21 cellular contexts compared by ENCODE assay signal in genomic region chr2:226860087-226860486, GRCh38. TPM values are rescaled to one million over a fixed set of nuclear protein-coding genes. Genes with fewer than 3 reads are reported as not detected.
DNase-seq lines count a peak whose midpoint lies in the region; ATAC-seq and TF ChIP-seq lines count a peak whose summit lies in the region.
"Had no signal": no experiment of that assay in that cellular context is flagged by ENCODE, and none has a peak within 500 bp of the region (broad histone marks: within the 10 kb centered on the region; RNA-seq: fewer than 3 reads in every experiment).

No MANE protein-coding gene starts in this region.

- no peaks in the 10 kb centered on the region for H3K9me3 ChIP-seq in heart left ventricle
- H3K9me3 ChIP-seq: gastroesophageal sphincter, left lung, SJSA1, transverse colon had no signal

- no peak for DNase-seq in stimulated activated CD8-positive, alpha-beta memory T cell treated with anti-CD3 and anti-CD28 coated beads, Interleukin-4, amount 100 ng/mL, for 48 hours
- DNase-seq in heart left ventricle (no peak), hippocampal formation (lab: John Stamatoyannopoulos, UW) (no peak)
- DNase-seq in T-helper 2 cell treated with Interferon-gamma antibody and Interleukin-4, amounts not matched to agents 5 μg/mL and 100 μg/mL, for 36 hours (ENCODE audit: low spot score) = no peak
- DNase-seq: activated CD4-positive, alpha-beta T cell treated with anti-CD3 and anti-CD28 coated beads for 1 hour; activated CD8-positive, alpha-beta T cell treated with anti-CD3 and anti-CD28 coated beads for 36 hours; activated naive CD8-positive, alpha-beta T cell treated with anti-CD3 and anti-CD28 coated beads, Interleukin-2, amount 10 ng/mL, durations not matched to agents 7 days and 5 days; CD8-positive, alpha-beta T cell; central memory CD4-positive, alpha-beta T cell; DMS153; left lung; naive B cell; NCI-H187 treated with DMSO at 0.1 percent for 48 hours; T-helper 1 cell; transverse colon had no signal

- peaks cover 9% of the 10 kb centered on the region for H3K4me1 Mint-ChIP-seq in T-helper 2 cell treated with Interferon-gamma antibody and Interleukin-4, amounts not matched to agents 5 μg/mL and 100 μg/mL, for 36 hours (ENCODE audit: low read depth)

- H3K9me3 Mint-ChIP-seq in T-helper 2 cell treated with Interferon-gamma antibody and Interleukin-4, amounts not matched to agents 5 μg/mL and 100 μg/mL, for 36 hours = no peaks in the 10 kb centered on the region
- H3K9me3 Mint-ChIP-seq: activated CD8-positive, alpha-beta T cell treated with anti-CD3 and anti-CD28 coated beads for 36 hours; activated naive CD8-positive, alpha-beta T cell treated with anti-CD3 and anti-CD28 coated beads, Interleukin-2, amount 10 ng/mL, durations not matched to agents 7 days and 5 days; CD8-positive, alpha-beta T cell; naive B cell had no signal

- ATAC-seq in GM18511 (IDR thresholded peaks at IDR 0.05; ENCODE audit: unreplicated experiment) (peak; percentile 49), GM21447 (IDR thresholded peaks at IDR 0.05; ENCODE audit: unreplicated experiment) (peak; percentile 55), HG03064 (IDR thresholded peaks at IDR 0.05; ENCODE audit: low read depth, unreplicated experiment) (peak; percentile 56), HG03521 (IDR thresholded peaks at IDR 0.05; ENCODE audit: unreplicated experiment) (peak; percentile 42), heart left ventricle (no peak)
- ATAC-seq: activated CD8-positive, alpha-beta T cell treated with anti-CD3 and anti-CD28 coated beads for 36 hours; CD8-positive, alpha-beta T cell; gastroesophageal sphincter; left lung had no signal

- intact Hi-C loops in heart left ventricle (cut with DNase I) = no loop called here

- no peak overlapping the region for H3K27ac Mint-ChIP-seq in T-helper 2 cell treated with Interferon-gamma antibody and Interleukin-4, amounts not matched to agents 5 μg/mL and 100 μg/mL, for 36 hours
- H3K27ac Mint-ChIP-seq: activated CD8-positive, alpha-beta T cell treated with anti-CD3 and anti-CD28 coated beads for 36 hours; activated naive CD8-positive, alpha-beta T cell treated with anti-CD3 and anti-CD28 coated beads, Interleukin-2, amount 10 ng/mL, durations not matched to agents 7 days and 5 days; CD8-positive, alpha-beta T cell had no signal

- peaks cover 7% of the 10 kb centered on the region for H3K36me3 Mint-ChIP-seq in T-helper 2 cell treated with Interferon-gamma antibody and Interleukin-4, amounts not matched to agents 5 μg/mL and 100 μg/mL, for 36 hours (ENCODE audit: low read depth)

- no peak for TF ChIP-seq CTCF in heart left ventricle (IDR thresholded peaks at IDR 0.05)

- H3K36me3 ChIP-seq in heart left ventricle = peaks cover 0 to 7% (median 6%) of the 10 kb centered on the region in 9 donors
- H3K36me3 ChIP-seq: transverse colon had no signal

- H3K4me1 ChIP-seq in heart left ventricle = peaks cover 0 to 8% (median 0%) of the 10 kb centered on the region in 12 donors
- H3K4me1 ChIP-seq: left lung had no signal

- H3K4me3 ChIP-seq in heart left ventricle = no peak overlapping the region
- H3K4me3 ChIP-seq: gastroesophageal sphincter, left lung, SJSA1, transverse colon had no signal

- no peak overlapping the region for H3K27ac ChIP-seq in heart left ventricle
- H3K27ac ChIP-seq: gastroesophageal sphincter, left lung, SJSA1, transverse colon had no signal

- TF ChIP-seq POLR2A in heart left ventricle (IDR thresholded peaks at IDR 0.05) = no peak

- H3K27me3 ChIP-seq in heart left ventricle = no peaks in the 10 kb centered on the region
- H3K27me3 ChIP-seq: gastroesophageal sphincter, left lung, SJSA1, transverse colon had no signal

- no peak overlapping the region for H3K4me3 Mint-ChIP-seq in T-helper 2 cell treated with Interferon-gamma antibody and Interleukin-4, amounts not matched to agents 5 μg/mL and 100 μg/mL, for 36 hours
- H3K4me3 Mint-ChIP-seq: activated CD8-positive, alpha-beta T cell treated with anti-CD3 and anti-CD28 coated beads for 36 hours; activated naive CD8-positive, alpha-beta T cell treated with anti-CD3 and anti-CD28 coated beads, Interleukin-2, amount 10 ng/mL, durations not matched to agents 7 days and 5 days; CD8-positive, alpha-beta T cell; naive B cell had no signal

- no peaks in the 10 kb centered on the region for H3K27me3 Mint-ChIP-seq in T-helper 2 cell treated with Interferon-gamma antibody and Interleukin-4, amounts not matched to agents 5 μg/mL and 100 μg/mL, for 36 hours (ENCODE audit: low read depth)
- H3K27me3 Mint-ChIP-seq: activated CD8-positive, alpha-beta T cell treated with anti-CD3 and anti-CD28 coated beads for 36 hours; activated naive CD8-positive, alpha-beta T cell treated with anti-CD3 and anti-CD28 coated beads, Interleukin-2, amount 10 ng/mL, durations not matched to agents 7 days and 5 days; naive B cell had no signal

RNA-seq across cellular contexts. Expression of gene RHBDD1, which starts 24.2 kb away (rescaled TPM):
- 10 to 100 TPM; 12.5 to 44.5 (median 33.2) TPM for total RNA-seq in heart left ventricle
- 10 to 100 TPM in 1 of 2 donors, 1 to 10 TPM in 1; 4.7 to 13.4 TPM for polyA plus RNA-seq in heart left ventricle

Comparison
In these comparisons a context has a peak if more than half of its experiments do, and no peak if none do; other contexts are left out.
1. ATAC-seq: peak in GM18511 (single experiment), GM21447 (single experiment), HG03064 (single experiment) and HG03521 (single experiment); none in heart left ventricle (0 of 4).